ENCODE assay signal across 1 cellular context in genomic region chr16:51051671-51052070, GRCh38.
TF ChIP-seq lines count a peak whose summit lies in the region.

No MANE protein-coding gene starts in this region.

TF ChIP-seq in HepG2, 621 proteins besides CTCF, POLR2A, EP300 and RAD21 (continued from another document):
- no peak for TF ChIP-seq HMGXB3 (CRISPR knock-in tag; IDR thresholded peaks at IDR 0.05; ENCODE audit: borderline replicate concordance)
- TF ChIP-seq ZNF343 (CRISPR knock-in tag; IDR thresholded peaks at IDR 0.05), result no peak
- TF ChIP-seq GLMP (CRISPR knock-in tag; IDR thresholded peaks at IDR 0.05; ENCODE audit: borderline replicate concordance), result no peak
- no peak for TF ChIP-seq AFF4 (CRISPR knock-in tag; IDR thresholded peaks at IDR 0.05)
- TF ChIP-seq ZNF75D (CRISPR knock-in tag; IDR thresholded peaks at IDR 0.05; ENCODE audit: borderline replicate concordance), result no peak
- no peak for TF ChIP-seq SIN3B (IDR thresholded peaks at IDR 0.05; ENCODE audit: low read length)
- TF ChIP-seq ZNF572 (CRISPR knock-in tag; IDR thresholded peaks at IDR 0.05), result no peak
- TF ChIP-seq KDM2A (CRISPR knock-in tag; IDR thresholded peaks at IDR 0.05; ENCODE audit: borderline replicate concordance, low read depth), result no peak
- TF ChIP-seq SNAPC2 (CRISPR knock-in tag; IDR thresholded peaks at IDR 0.05), result no peak
- no peak for TF ChIP-seq ZFP1 (CRISPR knock-in tag; IDR thresholded peaks at IDR 0.05)
- TF ChIP-seq ZSCAN31 (CRISPR knock-in tag; IDR thresholded peaks at IDR 0.05; ENCODE audit: low read depth), result no peak
- TF ChIP-seq ZNF414 (CRISPR knock-in tag; IDR thresholded peaks at IDR 0.05), result no peak
- TF ChIP-seq CHD2 (IDR thresholded peaks at IDR 0.05; ENCODE audit: low read depth, low read length), result no peak
